Comparison of ENCODE assay signal across 11 cellular contexts in the genomic region with DNA sequence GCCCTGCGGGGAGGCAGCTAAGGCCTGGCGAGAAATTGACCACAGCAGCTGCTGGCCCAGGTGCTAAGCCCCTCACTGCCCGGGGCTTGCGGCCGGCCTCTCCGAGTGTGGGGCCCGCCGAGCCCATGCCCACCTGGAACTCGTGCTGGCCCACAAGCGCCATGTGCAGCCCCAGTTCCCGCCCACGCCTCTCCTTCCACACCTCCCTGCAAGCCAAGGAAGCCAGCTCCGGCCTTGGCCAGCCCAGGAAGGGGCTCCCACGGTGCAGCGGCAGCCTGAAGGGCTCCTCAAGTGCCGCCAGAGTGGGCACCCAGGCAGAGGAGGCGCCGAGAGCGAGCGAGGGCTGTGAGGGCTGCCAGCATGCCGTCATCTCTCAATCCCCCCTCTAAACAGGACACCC.
"Had no signal": no experiment of that assay in that cellular context is flagged by ENCODE, and none has a peak within 500 bp of the region (broad histone marks: within the 10 kb centered on the region; RNA-seq: fewer than 3 reads in every experiment).

No MANE protein-coding gene starts in this region.

- H3K36me3 ChIP-seq: HAP-1 had no signal

- H3K9me3 ChIP-seq: HAP-1 had no signal

- FAIRE-seq: H1, H54 had no signal

- H3K27ac ChIP-seq: GM23248 had no signal

- H3K4me3 ChIP-seq: GM23248, GM23338, HAP-1 had no signal

- H2AFZ ChIP-seq: GM23248, GM23338 had no signal

- H3K4me1 ChIP-seq: HAP-1 had no signal

- H3K4me2 ChIP-seq: GM23338 had no signal

- ATAC-seq: GM23338, HCT116 had no signal

- H3K9ac ChIP-seq: GM23248 had no signal

- DNase-seq: GM23248, GOT3, H7, H9, HCEC 1CT, HFFc6 had no signal
